Comparison of ENCODE assay signal across 20 cellular contexts in the genomic region with DNA sequence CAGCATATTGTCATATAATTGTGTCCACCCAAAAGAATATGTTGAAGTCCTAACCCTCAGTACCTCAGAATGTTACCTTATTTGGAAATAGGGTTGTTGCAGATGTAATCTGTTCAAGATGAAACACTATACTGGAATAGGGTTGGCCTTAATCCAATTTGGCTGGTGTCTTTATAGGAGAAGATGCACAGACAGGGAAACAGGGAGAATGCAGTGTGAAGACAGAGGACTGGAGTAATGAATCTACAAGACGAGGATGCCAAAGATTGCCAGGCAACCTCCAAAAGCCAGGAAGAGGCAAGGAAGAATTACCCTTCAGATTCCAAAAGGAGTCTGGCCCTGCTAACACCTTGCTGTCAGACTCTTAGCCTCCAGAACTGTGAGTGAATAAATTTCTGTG.
"Had no signal": no experiment of that assay in that cellular context is flagged by ENCODE, and none has a peak within 500 bp of the region (broad histone marks: within the 10 kb centered on the region; RNA-seq: fewer than 3 reads in every experiment).

No MANE protein-coding gene starts in this region.

- H3K27ac ChIP-seq: SK-N-MC, VCaP had no signal

- DNase-seq: activated CD4-positive, alpha-beta T cell treated with anti-CD3 and anti-CD28 coated beads for 36 hours; activated CD8-positive, alpha-beta memory T cell treated with anti-CD3 and anti-CD28 coated beads, Interleukin-2, amount 50 U/mL, for 4 hours; activated CD8-positive, alpha-beta T cell treated with anti-CD3 and anti-CD28 coated beads for 36 hours; activated gamma-delta T cell treated with Interleukin-2 at 50 U/mL for 16 hours; activated naive CD4-positive, alpha-beta T cell treated with anti-CD3 and anti-CD28 coated beads, Interleukin-2, amount 10 ng/mL, durations not matched to agents 7 days and 5 days; activated naive CD8-positive, alpha-beta T cell treated with anti-CD3 and anti-CD28 coated beads for 36 hours; activated T-cell treated with anti-CD3 and anti-CD28 coated beads, Interleukin-2, amount 50 U/mL, for 72 hours; anterior cingulate cortex; cerebellar nuclear complex; Kasumi-1; NCI-H1048; NCI-H1417 treated with DMSO at 0.1 percent for 48 hours; NCI-H1694; NCI-H69; OCI-M1; RPMI8226; T-cell had no signal

- H3K4me3 ChIP-seq: K562, SK-N-MC had no signal
